ENCODE assay signal across 23 cellular contexts in genomic region chr7:134283972-134284371, GRCh38. TPM values are rescaled to one million over a fixed set of nuclear protein-coding genes. Genes with fewer than 3 reads are reported as not detected.
DNase-seq lines count a peak whose midpoint lies in the region; ATAC-seq, FAIRE-seq and TF ChIP-seq lines count a peak whose summit lies in the region.
"Had no signal": no experiment of that assay in that cellular context is flagged by ENCODE, and none has a peak within 500 bp of the region (broad histone marks: within the 10 kb centered on the region; RNA-seq: fewer than 3 reads in every experiment).

No MANE protein-coding gene starts in this region.

- no peaks in the 10 kb centered on the region for H4K20me1 ChIP-seq in K562 (replicated peaks; ENCODE audit: control insufficient read depth, insufficient read depth, low read length)

- H3K27me3 ChIP-seq in K562 (ENCODE audit: control insufficient read depth in 2 of 2, insufficient read depth in 2 of 2, low read length in 2 of 2), result no peaks in the 10 kb centered on the region; a peak in 2 of 5 replicates
- H3K27me3 ChIP-seq: BE2C had no signal

- no peak overlapping the region for H3K9ac ChIP-seq in K562 (ENCODE audit: insufficient read depth in 1 of 2, low read depth in 2 of 2, low read length in 2 of 2)

- H3K4me3 ChIP-seq in HEK293 (ENCODE audit: low read depth, low read length), result no peak overlapping the region
- H3K4me3 ChIP-seq in K562, result no peak overlapping the region
- H3K4me3 ChIP-seq: GM12878, HAP-1 had no signal

- no peaks in the 10 kb centered on the region for H3K9me1 ChIP-seq in K562 (ENCODE audit: control insufficient read depth, insufficient read depth, low read length)

- TF ChIP-seq POLR2A in K562 (conservative IDR thresholded peaks at IDR 0.05), result no peak

- no peaks in the 10 kb centered on the region for H3K4me1 ChIP-seq in HEK293 (ENCODE audit: control insufficient read depth, insufficient read depth, low read length)
- H3K4me1 ChIP-seq in K562 (replicated peaks in 1 of 2; ENCODE audit: control insufficient read depth in 2 of 2, insufficient read depth in 2 of 2, low read length in 2 of 2), result peaks cover 0 to 15% of the 10 kb centered on the region in 2 experiments; a peak in 2 of 5 replicates
- H3K4me1 ChIP-seq: HAP-1 had no signal

- TF ChIP-seq EP300 in K562 (IDR thresholded peaks at IDR 0.05; ENCODE audit: low read length), result no peak

- no peak; the same call in 2 of the 3 replicates for ATAC-seq in K562
- no peak for ATAC-seq in GM18870 (IDR thresholded peaks at IDR 0.05; ENCODE audit: unreplicated experiment)
- ATAC-seq: GM12878 had no signal

- no peak overlapping the region; the same call in 1 of the 2 replicates for H2AFZ ChIP-seq in K562 (ENCODE audit: low read depth, low read length)

- H3K4me2 ChIP-seq in K562 (ENCODE audit: insufficient read depth, low read length), result no peak overlapping the region

- TF ChIP-seq CTCF in HEK293 (tag by site-specific recombination; IDR thresholded peaks at IDR 0.05), result no peak
- no peak for TF ChIP-seq CTCF in K562 (IDR thresholded peaks at IDR 0.05 in 2 of 3, conservative IDR thresholded peaks at IDR 0.05 in 1 of 3; ENCODE audit: insufficient read depth in 2 of 3, low read depth in 1 of 3, low read length in 3 of 3)

- FAIRE-seq in K562 (lab: Jason Lieb, UNC), result no peak
- FAIRE-seq: A204.1, GM12878, H54 had no signal

- DNase-seq in DMS 273 (lab: John Stamatoyannopoulos, UW; ENCODE audit: unreplicated experiment) (peak; percentile 54), DMS 273 treated with DMSO at 0.1 percent for 48 hours (lab: John Stamatoyannopoulos, UW) (no peak), K562 (ENCODE audit: extremely low read depth in 1 of 4, low spot score in 3 of 4) (no peak), caudate nucleus (lab: John Stamatoyannopoulos, UW) (no peak), T-helper 1 cell (no peak)
- DNase-seq: ACHN; AML-193; BE2C; C1 segment of cervical spinal cord; Calu3; CD4-positive, alpha-beta memory T cell; COR-L47; DMS79; EL; GDM1; GOT3 had no signal

- H3K27ac ChIP-seq in HEK293 (ENCODE audit: extremely low read depth, low read depth, low read length) (no peak overlapping the region), K562 (ENCODE audit: extremely low read depth, low read depth, low read length) (no peak overlapping the region), caudate nucleus (ENCODE audit: low read depth, low read length) (no peak overlapping the region)
- H3K27ac ChIP-seq: 22Rv1 had no signal

- intact Hi-C loops in K562 (cut with micrococcal nuclease), result no loop called here

- TF ChIP-seq RAD21 in K562 (CRISPR knock-in tag; conservative IDR thresholded peaks at IDR 0.05 in 1 of 2, IDR thresholded peaks at IDR 0.05 in 1 of 2), result no peak

- 28% methylated on average over 8 of the region's 8 CpGs for WGBS in K562 (ENCODE audit: insufficient coverage, low coverage, missing lambda C conversion rate)

- CTCF ChIA-PET in HEK293 (lab: Yijun Ruan, JAX) (no interaction called here), K562 (lab: Yijun Ruan, JAX; ENCODE audit: low intra/inter-chr PET ratio) (no interaction called here)

- no peaks in the 10 kb centered on the region for H3K79me2 ChIP-seq in K562 (ENCODE audit: control insufficient read depth, insufficient read depth, low read length)

- H3K9me3 ChIP-seq in HEK293 (ENCODE audit: control insufficient read depth, insufficient read depth, low read depth, low read length) (no peaks in the 10 kb centered on the region), K562 (replicated peaks; ENCODE audit: control insufficient read depth, insufficient read depth, low read depth, low read length) (no peaks in the 10 kb centered on the region)
- H3K9me3 ChIP-seq: BE2C, HAP-1 had no signal

- in situ Hi-C loops in K562 (cut with MboI), result no loop called here

- POLR2A ChIA-PET in HEK293 (lab: Yijun Ruan, JAX) (no interaction called here), K562 (lab: Yijun Ruan, JAX) (interaction anchor here (1.0 kb wide), 1 partner anchor 8 kb away, joined by 3 read pairs; no protein-coding TSS in a partner anchor)

- no TSS peak for BruUV-seq in K562 (replicated peaks; lab: Mats Ljungman, UMichigan)

- H3K36me3 ChIP-seq in HEK293 (ENCODE audit: control insufficient read depth in 2 of 2, insufficient read depth in 1 of 2, low read length in 2 of 2) (no peaks in the 10 kb centered on the region), K562 (ENCODE audit: control insufficient read depth, insufficient read depth, low read length) (no peaks in the 10 kb centered on the region)
- H3K36me3 ChIP-seq: BE2C, HAP-1 had no signal

TF ChIP-seq in HEK293, 187 proteins besides CTCF, POLR2A, EP300 and RAD21 (continues in another document):
- TF ChIP-seq FEZF1 (tag by site-specific recombination; IDR thresholded peaks at IDR 0.05) (peak; percentile 78), WT1 (tag by site-specific recombination; IDR thresholded peaks at IDR 0.05) (peak; percentile 37; the same call in 1 of the 2 replicates), ZNF580 (tag by site-specific recombination; IDR thresholded peaks at IDR 0.05) (0 out of 2 replicates have a peak, but pooled peaks have one; percentile 59), TCF7L2 (IDR thresholded peaks at IDR 0.05; ENCODE audit: borderline replicate concordance, low read depth, low read length) (no peak), SP7 (tag by site-specific recombination; IDR thresholded peaks at IDR 0.05) (peak; percentile 48; the same call in 1 of the 2 replicates), ZNF623 (tag by site-specific recombination; IDR thresholded peaks at IDR 0.05) (no peak), ZNF843 (tag by site-specific recombination; IDR thresholded peaks at IDR 0.05) (peak; percentile 66), ZNF529 (tag by site-specific recombination; IDR thresholded peaks at IDR 0.05; ENCODE audit: insufficient replicate concordance) (no peak)

TF ChIP-seq in K562, 482 proteins besides CTCF, POLR2A, EP300 and RAD21 (continues in another document):
- TF ChIP-seq RAD51 (IDR thresholded peaks at IDR 0.05; ENCODE audit: borderline replicate concordance, low read depth), result no peak
- no peak for TF ChIP-seq PCBP2 (IDR thresholded peaks at IDR 0.05; ENCODE audit: low read depth, low read length, poor library complexity, severe bottlenecking)
- 0 out of 2 replicates have a peak, but pooled peaks have one; percentile 27 for TF ChIP-seq ZKSCAN8 (CRISPR knock-in tag; IDR thresholded peaks at IDR 0.05)
- no peak for TF ChIP-seq CREB1 (IDR thresholded peaks at IDR 0.05)
- no peak for TF ChIP-seq CREB1 (CRISPR knock-in tag; IDR thresholded peaks at IDR 0.05)
- no peak for TF ChIP-seq XRCC4 (IDR thresholded peaks at IDR 0.05; ENCODE audit: extremely low read depth, insufficient read depth, insufficient read length)
- TF ChIP-seq RCOR1 (IDR thresholded peaks at IDR 0.05; ENCODE audit: borderline replicate concordance in 1 of 2, low read depth in 2 of 2, low read length in 2 of 2), result peak in 1 of 2 experiments; percentile 52; a peak in 1 of 4 replicates
- no peak for TF ChIP-seq PHF21A (IDR thresholded peaks at IDR 0.05; ENCODE audit: borderline replicate concordance, low read depth)
- no peak for TF ChIP-seq RBFOX2 (IDR thresholded peaks at IDR 0.05; ENCODE audit: low read depth, low read length)
- peak; percentile 37; the same call in 1 of the 2 replicates for TF ChIP-seq CBFA2T3 (IDR thresholded peaks at IDR 0.05)
- TF ChIP-seq ZNF41 (CRISPR knock-in tag; conservative IDR thresholded peaks at IDR 0.05), result no peak
- peak; percentile 42 for TF ChIP-seq TEAD4 (IDR thresholded peaks at IDR 0.05; ENCODE audit: low read length)
- no peak for TF ChIP-seq TEAD4 (CRISPR knock-in tag; IDR thresholded peaks at IDR 0.05; ENCODE audit: borderline replicate concordance)
- no peak for TF ChIP-seq POU5F1 (IDR thresholded peaks at IDR 0.05; ENCODE audit: borderline replicate concordance, low read depth, low read length, partially characterized antibody)
- TF ChIP-seq TGIF2 (CRISPR knock-in tag; IDR thresholded peaks at IDR 0.05), result no peak
- no peak for TF ChIP-seq ZNF311 (CRISPR knock-in tag; IDR thresholded peaks at IDR 0.05)
- no peak for TF ChIP-seq KLF1 (tag; IDR thresholded peaks at IDR 0.05)
- peak; percentile 33; the same call in 1 of the 2 replicates for TF ChIP-seq TAL1 (IDR thresholded peaks at IDR 0.05)

RNA-seq across cellular contexts. Expression of gene SLC35B4, which starts 32.8 kb away (rescaled TPM):
- 36.2 and 46.3 TPM in 2 replicates for total RNA-seq in K562 (2011; cell fraction: chromatin; rRNA removed; ENCODE audit: low replicate concordance)
- 20.3 and 25.4 TPM in 2 replicates for total RNA-seq in K562 (2011; cell fraction: nucleolus; rRNA removed)
- 36.7 and 64.9 TPM in 2 replicates for total RNA-seq in K562 (2011; cell fraction: nucleoplasm; rRNA removed)
- 12.1 and 20.9 TPM in 2 replicates for total RNA-seq in K562 (2014; rRNA removed)
- total RNA-seq in K562 (2014; rRNA removed; fragmentation: Illumina TruSeq; extraction: Trizol), result 17.6 and 20.0 TPM in 2 replicates
- total RNA-seq in K562 (2015; rRNA removed; fragmentation: Illumina TruSeq; extraction: Trizol), result 21.2 and 22.4 TPM in 2 replicates
- total RNA-seq in K562 (2021), result 28.0 and 28.2 TPM in 2 replicates
- polyA plus RNA-seq in K562 (2011; rRNA removed), result 29.9 and 34.9 TPM in 2 replicates
- polyA plus RNA-seq in K562 (2011; cell fraction: cytosol; rRNA removed), result 22.9 and 25.7 TPM in 2 replicates
- polyA plus RNA-seq in K562 (2011; cell fraction: nucleus; rRNA removed), result 22.4 and 26.3 TPM in 2 replicates
- 12.9 and 15.5 TPM in 2 replicates for polyA plus RNA-seq in K562 (2012)
- polyA plus RNA-seq in K562 (2014; fragmentation: Illumina TruSeq; extraction: Trizol), result 18.1 and 20.4 TPM in 2 replicates
- polyA plus RNA-seq in K562 (2014; fragmentation: Nextera tagmentation; extraction: Ambion mirVana), result 1 to 10 TPM; 6.1 to 7.0 TPM
- 10.0 and 20.4 TPM in 2 replicates for polyA plus RNA-seq in K562 (2014; rRNA removed)
- 46.0 and 51.7 TPM in 2 replicates for polyA minus RNA-seq in K562 (2011; rRNA and poly(A)+ RNA removed)
- polyA minus RNA-seq in K562 (2011; cell fraction: cytosol; rRNA and poly(A)+ RNA removed), result 21.2 and 31.0 TPM in 2 replicates
- polyA minus RNA-seq in K562 (2011; cell fraction: nucleus; rRNA and poly(A)+ RNA removed), result 10.8 and 16.6 TPM in 2 replicates
